Comparison of ENCODE assay signal across 8 cellular contexts in the genomic region with DNA sequence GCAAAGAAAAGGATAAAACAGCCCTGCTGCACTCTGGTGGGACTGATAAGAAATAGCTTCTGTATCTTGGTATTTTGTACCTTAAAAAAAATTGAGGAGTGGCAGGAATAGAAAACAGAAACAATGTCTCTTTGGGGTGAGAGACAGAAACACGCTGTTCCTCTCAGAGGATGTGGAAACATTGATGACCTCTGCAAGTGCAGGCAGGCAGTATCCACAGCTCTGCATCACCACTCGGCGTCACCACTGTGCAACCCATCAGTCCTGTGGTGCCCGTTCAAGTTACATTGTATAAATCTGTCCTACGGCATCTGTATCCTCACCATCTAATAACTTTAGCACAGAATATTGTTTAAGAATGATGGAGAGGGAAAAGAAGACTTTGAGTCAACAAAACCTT.
DNase-seq lines count a peak whose midpoint lies in the region; ATAC-seq and TF ChIP-seq lines count a peak whose summit lies in the region.

No MANE protein-coding gene starts in this region.

- no peak overlapping the region for H3K4me3 ChIP-seq in cardiac fibroblast (replicated peaks in 1 of 2; ENCODE audit: low read depth in 2 of 2, low read length in 2 of 2)

- DNase-seq in cardiac fibroblast (ENCODE audit: low read depth in 2 of 2): peak; percentile 54 to 55
- DNase-seq in medulla oblongata (ENCODE audit: extremely low spot score): peak; percentile 53
- DNase-seq in NCI-H226: no peak
- no peak for DNase-seq in NCI-H345 (lab: John Stamatoyannopoulos, UW)
- no peak for DNase-seq in NCI-H2227 (lab: John Stamatoyannopoulos, UW; ENCODE audit: unreplicated experiment)
- no peak for DNase-seq in stimulated activated CD4-positive, alpha-beta T cell treated with anti-CD3 and anti-CD28 coated beads, Interleukin-1b, Interleukin-23, amount 100 ng/mL, for 48 hours

- TF ChIP-seq CTCF in cardiac fibroblast (IDR thresholded peaks at IDR 0.05; ENCODE audit: low read depth, low read length): no peak

- peak; percentile 70 for ATAC-seq in GM18502 (IDR thresholded peaks at IDR 0.05; ENCODE audit: poor library complexity, unreplicated experiment)
- peak; percentile 60 for ATAC-seq in HG03066 (IDR thresholded peaks at IDR 0.05; ENCODE audit: low read depth, unreplicated experiment)

Comparison
In these comparisons a context has a peak if more than half of its experiments do, and no peak if none do; other contexts are left out.
1. DNase-seq: peak in cardiac fibroblast (2 of 2) and medulla oblongata (single experiment); none in NCI-H226 (single experiment), NCI-H345 (single experiment), NCI-H2227 (single experiment) and stimulated activated CD4-positive, alpha-beta T cell treated with anti-CD3 and anti-CD28 coated beads, Interleukin-1b, Interleukin-23, amount 100 ng/mL, for 48 hours (single experiment).